9 cellular contexts compared by ENCODE assay signal in genomic region chr10:86367339-86367951, GRCh38. TPM values are rescaled to one million over a fixed set of nuclear protein-coding genes. Genes with fewer than 3 reads are reported as not detected.
A peak's percentile ranks its signal among the peaks of the same experiment; 100 is the strongest.
DNase-seq lines count a peak whose midpoint lies in the region; ATAC-seq and TF ChIP-seq lines count a peak whose summit lies in the region.
"Had no signal": no experiment of that assay in that cellular context is flagged by ENCODE, and none has a peak within 500 bp of the region (broad histone marks: within the 10 kb centered on the region; RNA-seq: fewer than 3 reads in every experiment).

No MANE protein-coding gene starts in this region.

- no peaks in the 10 kb centered on the region for H3K4me1 ChIP-seq in osteoblast (ENCODE audit: insufficient read depth, low read length)
- no peaks in the 10 kb centered on the region for H3K4me1 ChIP-seq in foreskin keratinocyte

- no peak overlapping the region for H2AFZ ChIP-seq in osteoblast (ENCODE audit: low read length)

- H3K36me3 ChIP-seq in osteoblast (ENCODE audit: insufficient read depth, low read length), result no peaks in the 10 kb centered on the region

- H3K79me2 ChIP-seq in osteoblast (ENCODE audit: insufficient read depth, low read length), result no peaks in the 10 kb centered on the region

- TF ChIP-seq CTCF in NB4 (IDR thresholded peaks at IDR 0.05; ENCODE audit: low read depth, low read length) (no peak), osteoblast (IDR thresholded peaks at IDR 0.05; ENCODE audit: extremely low read depth, low read depth, low read length) (no peak), foreskin keratinocyte (conservative IDR thresholded peaks at IDR 0.05) (no peak)

- no peak for TF ChIP-seq POLR2A in NB4 (IDR thresholded peaks at IDR 0.05; ENCODE audit: extremely low read depth, insufficient read length)

- no peaks in the 10 kb centered on the region for H4K20me1 ChIP-seq in osteoblast (ENCODE audit: insufficient read depth, low read length)

- H3K27ac ChIP-seq in osteoblast (ENCODE audit: low read depth, low read length) (no peak overlapping the region), foreskin keratinocyte (no peak overlapping the region)

- H3K4me3 ChIP-seq in NB4 (ENCODE audit: low read depth, low read length) (no peak overlapping the region), osteoblast (ENCODE audit: insufficient read depth, low read length) (no peak overlapping the region)

- H3K9me3 ChIP-seq in osteoblast (ENCODE audit: low read depth, low read length), result no peaks in the 10 kb centered on the region

- H3K27me3 ChIP-seq in osteoblast (ENCODE audit: insufficient read depth, low read length), result peaks cover 66% of the 10 kb centered on the region
- H3K27me3 ChIP-seq in foreskin keratinocyte, result peaks cover 89% of the 10 kb centered on the region

- peak; percentile 25 for DNase-seq in COLO668 (lab: John Stamatoyannopoulos, UW; ENCODE audit: unreplicated experiment)
- peak; percentile 32 for DNase-seq in NB4 (ENCODE audit: low read depth)
- peak; percentile 74 for DNase-seq in globus pallidus (ENCODE audit: low spot score)
- DNase-seq in nucleus accumbens (lab: John Stamatoyannopoulos, UW), result peak in 43 of 56 donors; percentile 28 to 84 (median 60)
- DNase-seq in osteoblast (ENCODE audit: insufficient read length, low spot score, missing footprints), result no peak
- no peak for DNase-seq in cortex of kidney (lab: John Stamatoyannopoulos, UW)
- DNase-seq in NCI-H1105 (lab: John Stamatoyannopoulos, UW), result no peak
- no peak for DNase-seq in foreskin keratinocyte
- DNase-seq: activated CD4-positive, alpha-beta T cell treated with anti-CD3 and anti-CD28 coated beads, Interleukin-2, amount 50 U/mL, for 1 hour had no signal

- H3K4me2 ChIP-seq in osteoblast (ENCODE audit: insufficient read depth, low read length), result no peak overlapping the region

- ATAC-seq in foreskin keratinocyte, result no peak

RNA-seq across cellular contexts. Expression of gene GRID1, which starts 0.8 kb away (rescaled TPM):
- total RNA-seq in osteoblast, result under 0.01 TPM in 1 of 2 replicates, not detected in the other
- not detected in 2 replicates for total RNA-seq in foreskin keratinocyte
- not detected in 2 replicates for polyA plus RNA-seq in foreskin keratinocyte

Comparison
In these comparisons a context has a peak if more than half of its experiments do, and no peak if none do; other contexts are left out.
1. DNase-seq: peak in COLO668 (single experiment), NB4 (single experiment), globus pallidus (single experiment) and nucleus accumbens (43 of 56); none in osteoblast (single experiment), cortex of kidney (single experiment), NCI-H1105 (single experiment) and foreskin keratinocyte (0 of 2).